ENCODE assay signal across 9 cellular contexts in the genomic region with DNA sequence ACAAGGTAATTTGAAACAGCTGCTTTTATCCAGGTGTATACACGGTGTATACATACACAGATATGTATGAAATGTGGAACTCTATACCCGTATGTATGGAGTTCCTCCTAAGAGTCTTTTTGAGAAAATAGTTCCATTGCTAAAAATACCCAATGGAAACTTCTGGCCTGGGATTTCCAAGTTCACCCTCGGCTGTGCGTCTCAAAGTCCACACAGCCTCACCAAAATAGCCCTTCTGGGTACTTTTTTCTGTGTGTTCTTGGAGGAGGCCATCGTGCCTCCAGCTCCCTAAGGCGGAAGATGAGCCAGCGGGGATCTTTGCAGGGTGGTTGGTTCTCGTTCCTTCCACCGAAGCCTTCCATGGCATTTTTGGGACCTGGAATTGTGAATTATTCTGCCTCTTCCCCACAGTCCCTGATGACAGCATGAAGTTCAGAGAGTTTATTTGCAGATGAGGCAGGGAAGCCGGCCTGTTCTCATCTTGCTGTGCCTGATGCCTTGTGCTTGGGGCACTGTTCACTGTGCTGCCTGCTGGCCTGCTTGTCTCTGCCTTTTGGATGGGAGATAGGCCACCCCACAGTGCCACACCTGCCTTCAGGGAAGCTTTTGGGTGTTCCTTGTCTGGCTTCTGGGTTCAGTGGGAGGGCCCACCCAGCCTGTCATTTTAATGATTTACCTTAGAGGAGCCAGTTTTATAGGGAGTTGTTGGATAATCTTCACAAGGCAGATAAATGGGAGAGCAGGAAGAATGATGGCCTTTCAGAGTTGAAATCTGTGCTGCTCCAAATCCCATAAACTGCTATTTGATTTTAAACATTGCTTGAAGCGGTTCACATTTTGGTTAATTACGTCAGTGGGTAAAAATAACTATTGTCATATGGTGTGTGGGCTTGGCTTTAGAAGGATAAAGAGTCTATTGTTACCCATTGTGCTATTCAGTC.
DNase-seq lines count a peak whose midpoint lies in the region; ATAC-seq lines count a peak whose summit lies in the region.
"Had no signal": no experiment of that assay in that cellular context is flagged by ENCODE, and none has a peak within 500 bp of the region (broad histone marks: within the 10 kb centered on the region; RNA-seq: fewer than 3 reads in every experiment).

No MANE protein-coding gene starts in this region.

- CTCF ChIA-PET in T-cell (lab: Charles Lee), result interaction anchor here (0.5 to 10.0 kb wide), 3 partner anchors 28 to 171 kb away, joined by 5 to 146 read pairs (median 5); no protein-coding TSS in a partner anchor

- no peak overlapping the region for H3K4me3 Mint-ChIP-seq in T-cell
- H3K4me3 Mint-ChIP-seq in stimulated activated memory B cell treated with anti-CD40 and anti-IgM and Interleukin-4, amounts not matched to agents 10 μg/mL and 1 μg/mL and 100 μg/mL, for 72 hours, result no peak overlapping the region
- H3K4me3 Mint-ChIP-seq: activated naive CD8-positive, alpha-beta T cell treated with anti-CD3 and anti-CD28 coated beads, Interleukin-2, amount 10 ng/mL, durations not matched to agents 7 days and 5 days had no signal

- H3K9me3 Mint-ChIP-seq in T-cell, result no peaks in the 10 kb centered on the region
- no peaks in the 10 kb centered on the region for H3K9me3 Mint-ChIP-seq in stimulated activated memory B cell treated with anti-CD40 and anti-IgM and Interleukin-4, amounts not matched to agents 10 μg/mL and 1 μg/mL and 100 μg/mL, for 72 hours
- H3K9me3 Mint-ChIP-seq: activated naive CD8-positive, alpha-beta T cell treated with anti-CD3 and anti-CD28 coated beads, Interleukin-2, amount 10 ng/mL, durations not matched to agents 7 days and 5 days had no signal

- POLR2A ChIA-PET in T-cell (lab: Charles Lee), result interaction anchor here in 1 of 2 donors (0.5 kb wide), 1 partner anchor 168 kb away, joined by 3 read pairs; no protein-coding TSS in a partner anchor

- no peaks in the 10 kb centered on the region for H3K36me3 Mint-ChIP-seq in T-cell
- H3K36me3 Mint-ChIP-seq in stimulated activated memory B cell treated with anti-CD40 and anti-IgM and Interleukin-4, amounts not matched to agents 10 μg/mL and 1 μg/mL and 100 μg/mL, for 72 hours, result no peaks in the 10 kb centered on the region
- H3K36me3 Mint-ChIP-seq: activated naive CD8-positive, alpha-beta T cell treated with anti-CD3 and anti-CD28 coated beads, Interleukin-2, amount 10 ng/mL, durations not matched to agents 7 days and 5 days had no signal

- H3K27ac Mint-ChIP-seq in T-cell, result peak overlapping the region; percentile 9 to 70
- peak overlapping the region; percentile 78 for H3K27ac Mint-ChIP-seq in stimulated activated memory B cell treated with anti-CD40 and anti-IgM and Interleukin-4, amounts not matched to agents 10 μg/mL and 1 μg/mL and 100 μg/mL, for 72 hours
- H3K27ac Mint-ChIP-seq: activated naive CD8-positive, alpha-beta T cell treated with anti-CD3 and anti-CD28 coated beads, Interleukin-2, amount 10 ng/mL, durations not matched to agents 7 days and 5 days had no signal

- no peak for ATAC-seq in T-cell (replicated peaks in 1 of 4)
- ATAC-seq in stimulated activated memory B cell treated with anti-CD40 and anti-IgM and Interleukin-4, amounts not matched to agents 10 μg/mL and 1 μg/mL and 100 μg/mL, for 72 hours, result no peak

- no peaks in the 10 kb centered on the region for H3K27me3 Mint-ChIP-seq in T-cell
- no peaks in the 10 kb centered on the region for H3K27me3 Mint-ChIP-seq in stimulated activated memory B cell treated with anti-CD40 and anti-IgM and Interleukin-4, amounts not matched to agents 10 μg/mL and 1 μg/mL and 100 μg/mL, for 72 hours
- H3K27me3 Mint-ChIP-seq: activated naive CD8-positive, alpha-beta T cell treated with anti-CD3 and anti-CD28 coated beads, Interleukin-2, amount 10 ng/mL, durations not matched to agents 7 days and 5 days had no signal

- DNase-seq in NCI-H748 (lab: John Stamatoyannopoulos, UW; ENCODE audit: unreplicated experiment) (peak; percentile 43), NCI-H748 treated with DMSO at 0.1 percent for 48 hours (lab: John Stamatoyannopoulos, UW) (no peak), T-cell (no peak), iPS-NIHi7 (ENCODE audit: extremely low spot score) (peak; percentile 7), NCI-H2171 treated with DMSO at 0.1 percent for 48 hours (lab: John Stamatoyannopoulos, UW) (no peak), NCI-H774 (lab: John Stamatoyannopoulos, UW) (no peak), HPDE6-E6E7 (ENCODE audit: extremely low spot score) (no peak)
- DNase-seq: activated naive CD8-positive, alpha-beta T cell treated with anti-CD3 and anti-CD28 coated beads, Interleukin-2, amount 10 ng/mL, durations not matched to agents 7 days and 5 days had no signal

- H3K4me1 Mint-ChIP-seq in T-cell, result peaks cover 65 to 85% (median 71%) of the 10 kb centered on the region in 3 donors
- H3K4me1 Mint-ChIP-seq in stimulated activated memory B cell treated with anti-CD40 and anti-IgM and Interleukin-4, amounts not matched to agents 10 μg/mL and 1 μg/mL and 100 μg/mL, for 72 hours, result peaks cover 80% of the 10 kb centered on the region

Comparison
In these comparisons a context has a peak if more than half of its experiments do, and no peak if none do; other contexts are left out.
1. DNase-seq: peak in NCI-H748 (single experiment) and iPS-NIHi7 (single experiment); none in NCI-H748 treated with DMSO at 0.1 percent for 48 hours (single experiment), T-cell (0 of 34), NCI-H2171 treated with DMSO at 0.1 percent for 48 hours (single experiment), NCI-H774 (single experiment) and HPDE6-E6E7 (single experiment).